16 cellular contexts compared by ENCODE assay signal in genomic region chr20:51680067-51680749, GRCh38.
"Had no signal": no experiment of that assay in that cellular context is flagged by ENCODE, and none has a peak within 500 bp of the region (broad histone marks: within the 10 kb centered on the region; RNA-seq: fewer than 3 reads in every experiment).

No MANE protein-coding gene starts in this region.

- H3K4me2 ChIP-seq: hepatocyte, smooth muscle cell had no signal

- H3K4me1 ChIP-seq: adrenal gland, pancreas, stomach had no signal

- H3K36me3 ChIP-seq: adrenal gland, neutrophil had no signal

- ATAC-seq: activated T-cell treated with anti-CD3 and anti-CD28 coated beads, Interleukin-2, amount 50 U/mL, for 72 hours; naive thymus-derived CD4-positive, alpha-beta T cell had no signal

- H3K4me1 Mint-ChIP-seq: activated naive CD4-positive, alpha-beta T cell treated with anti-CD3 and anti-CD28 coated beads, Interleukin-2, amount 50 U/mL, for 24 hours had no signal

- H3K27me3 ChIP-seq: adrenal gland, hepatocyte, neutrophil, pancreas, stomach had no signal

- H3K4me3 ChIP-seq: adrenal gland, hepatocyte, pancreas, smooth muscle cell, stomach had no signal

- H3K27me3 Mint-ChIP-seq: activated naive CD4-positive, alpha-beta T cell treated with anti-CD3 and anti-CD28 coated beads, Interleukin-2, amount 50 U/mL, for 24 hours; type B pancreatic cell had no signal

- H3K36me3 Mint-ChIP-seq: activated naive CD4-positive, alpha-beta T cell treated with anti-CD3 and anti-CD28 coated beads, Interleukin-2, amount 50 U/mL, for 24 hours; naive thymus-derived CD4-positive, alpha-beta T cell had no signal

- H3K27ac Mint-ChIP-seq: activated naive CD4-positive, alpha-beta T cell treated with anti-CD3 and anti-CD28 coated beads, Interleukin-2, amount 50 U/mL, for 24 hours; activated T-cell treated with anti-CD3 and anti-CD28 coated beads, Interleukin-2, amount 50 U/mL, for 72 hours; naive thymus-derived CD4-positive, alpha-beta T cell; type B pancreatic cell had no signal

- H3K9me3 Mint-ChIP-seq: activated naive CD4-positive, alpha-beta T cell treated with anti-CD3 and anti-CD28 coated beads, Interleukin-2, amount 50 U/mL, for 24 hours; activated T-cell treated with anti-CD3 and anti-CD28 coated beads, Interleukin-2, amount 50 U/mL, for 72 hours; naive thymus-derived CD4-positive, alpha-beta T cell; type B pancreatic cell had no signal

- H3K79me2 ChIP-seq: hepatocyte had no signal

- H3K27ac ChIP-seq: adrenal gland, epithelial cell of prostate, hepatocyte, neutrophil, pancreas, stomach had no signal

- H2AFZ ChIP-seq: hepatocyte had no signal

- DNase-seq: activated CD4-positive, alpha-beta T cell treated with anti-CD3 and anti-CD28 coated beads for 1 hour; activated gamma-delta T cell; activated T-cell treated with anti-CD3 and anti-CD28 coated beads, Interleukin-2, amount 50 U/mL, for 72 hours; adrenal gland; mesenchymal stem cell; naive thymus-derived CD4-positive, alpha-beta T cell; pancreas; stimulated activated CD4-positive, alpha-beta T cell treated with anti-CD3 and anti-CD28 coated beads, Interleukin-4, amount 100 ng/mL, for 1 hour; stomach; WERI-Rb-1 had no signal

- H3K4me3 Mint-ChIP-seq: activated naive CD4-positive, alpha-beta T cell treated with anti-CD3 and anti-CD28 coated beads, Interleukin-2, amount 50 U/mL, for 24 hours; activated T-cell treated with anti-CD3 and anti-CD28 coated beads, Interleukin-2, amount 50 U/mL, for 72 hours; naive thymus-derived CD4-positive, alpha-beta T cell; type B pancreatic cell had no signal
